ENCODE assay signal across 8 cellular contexts in the genomic region with DNA sequence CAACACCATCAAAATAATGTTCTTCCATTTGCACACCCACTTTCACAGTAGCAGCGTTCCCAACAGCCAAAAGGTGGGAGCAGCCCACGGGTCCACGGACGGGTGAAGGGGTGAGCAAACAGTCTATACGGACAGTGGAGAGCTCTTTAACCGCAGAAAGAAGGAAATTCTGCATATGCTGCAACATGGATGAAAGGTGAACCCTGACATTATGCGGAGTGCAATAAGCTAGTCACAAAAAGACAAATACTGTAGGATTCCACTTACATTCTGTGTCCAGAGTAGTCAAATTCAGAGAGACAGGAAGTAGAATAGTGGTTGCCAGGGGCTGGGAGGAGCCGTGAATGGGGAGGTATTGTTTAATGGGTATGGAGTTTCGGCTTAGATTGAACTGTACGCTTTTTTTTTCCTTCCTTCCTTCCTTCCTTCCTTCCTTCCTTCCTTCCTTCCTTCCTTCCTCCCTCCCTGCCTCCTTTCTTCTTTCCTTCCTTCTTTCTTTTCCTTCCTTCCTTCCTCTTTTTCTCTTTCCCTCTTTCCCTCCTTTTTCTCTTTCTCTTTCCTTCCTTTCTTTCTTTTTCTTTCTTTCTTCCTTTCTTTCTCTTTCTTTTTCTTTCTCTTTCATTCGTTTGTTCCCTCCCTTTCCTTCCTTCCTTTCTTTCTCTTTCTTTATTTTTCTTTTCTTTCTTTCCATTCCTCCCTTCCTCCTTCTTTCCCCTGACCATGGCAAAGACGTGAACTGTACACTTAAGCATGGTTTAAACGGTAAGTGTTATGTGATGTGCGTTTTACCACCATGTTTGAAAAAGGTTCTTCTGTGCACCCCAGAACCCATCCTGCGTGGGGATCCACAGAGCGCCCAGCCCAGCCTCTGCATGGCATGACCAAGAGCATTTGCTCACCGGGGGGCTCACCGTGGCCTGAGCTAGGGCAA. TPM values are rescaled to one million over a fixed set of nuclear protein-coding genes. Genes with fewer than 3 reads are reported as not detected.
DNase-seq lines count a peak whose midpoint lies in the region; ATAC-seq and TF ChIP-seq lines count a peak whose summit lies in the region.

No MANE protein-coding gene starts in this region.

- CTCF ChIA-PET in CD4-positive, alpha-beta memory T cell (lab: Charles Lee; ENCODE audit: partially characterized antibody): interaction anchor here (0.6 to 12.2 kb wide), 17 partner anchors 9 to 393 kb away, joined by 3 to 252 read pairs (median 5); a partner anchor contains a TSS

- H3K9me3 ChIP-seq in CD4-positive, alpha-beta memory T cell (ENCODE audit: control insufficient read depth in 1 of 2, low read length in 2 of 2): no peaks in the 10 kb centered on the region
- no peaks in the 10 kb centered on the region for H3K9me3 ChIP-seq in muscle layer of colon (ENCODE audit: low read length)

- peak overlapping the region; percentile 62 for H3K9ac ChIP-seq in muscle layer of colon (ENCODE audit: low read length)

- H3K4me1 ChIP-seq in CD4-positive, alpha-beta memory T cell (ENCODE audit: insufficient read depth, low read length): peaks cover 22% of the 10 kb centered on the region
- peaks cover 9% of the 10 kb centered on the region for H3K4me1 ChIP-seq in muscle layer of colon (ENCODE audit: insufficient read depth, low read length)

- H3K4me3 Mint-ChIP-seq in CD4-positive, alpha-beta memory T cell: peak overlapping the region; percentile 80 to 93 (median 89)
- H3K4me3 Mint-ChIP-seq in T-helper 2 cell treated with Interferon-gamma antibody and Interleukin-4, amounts not matched to agents 5 μg/mL and 100 μg/mL, for 36 hours: peak overlapping the region; percentile 95

- peaks cover 0 to 2% (median 0%) of the 10 kb centered on the region in 8 donors for H3K9me3 Mint-ChIP-seq in CD4-positive, alpha-beta memory T cell
- H3K9me3 Mint-ChIP-seq in T-helper 2 cell treated with Interferon-gamma antibody and Interleukin-4, amounts not matched to agents 5 μg/mL and 100 μg/mL, for 36 hours: no peaks in the 10 kb centered on the region

- H3K27me3 Mint-ChIP-seq in CD4-positive, alpha-beta memory T cell: no peaks in the 10 kb centered on the region
- no peaks in the 10 kb centered on the region for H3K27me3 Mint-ChIP-seq in T-helper 2 cell treated with Interferon-gamma antibody and Interleukin-4, amounts not matched to agents 5 μg/mL and 100 μg/mL, for 36 hours (ENCODE audit: low read depth)

- no peaks in the 10 kb centered on the region for H3K36me3 Mint-ChIP-seq in CD4-positive, alpha-beta memory T cell
- H3K36me3 Mint-ChIP-seq in T-helper 2 cell treated with Interferon-gamma antibody and Interleukin-4, amounts not matched to agents 5 μg/mL and 100 μg/mL, for 36 hours (ENCODE audit: low read depth): no peaks in the 10 kb centered on the region

- H3K4me3 ChIP-seq in CD4-positive, alpha-beta memory T cell (ENCODE audit: low read length in 2 of 2): peak overlapping the region; percentile 59 to 87
- H3K4me3 ChIP-seq in epithelial cell of esophagus (ENCODE audit: low read length) (peak overlapping the region; percentile 59), muscle layer of colon (ENCODE audit: low read depth in 1 of 2, low read length in 2 of 2) (peak overlapping the region; percentile 90)

- no peaks in the 10 kb centered on the region for H3K27me3 ChIP-seq in CD4-positive, alpha-beta memory T cell (ENCODE audit: insufficient read depth, low read length)
- H3K27me3 ChIP-seq in muscle layer of colon (ENCODE audit: control insufficient read depth in 1 of 2, insufficient read depth in 2 of 2, low read length in 2 of 2): no peaks in the 10 kb centered on the region

- intact Hi-C loops in CD4-positive, alpha-beta memory T cell (cut with micrococcal nuclease): loop anchor here (1.0 to 2.0 kb wide), 2 partner anchors 67 to 169 kb away; a partner anchor contains a TSS

- H3K4me1 Mint-ChIP-seq in CD4-positive, alpha-beta memory T cell: peaks cover 16 to 34% (median 24%) of the 10 kb centered on the region in 4 donors
- H3K4me1 Mint-ChIP-seq in T-helper 2 cell treated with Interferon-gamma antibody and Interleukin-4, amounts not matched to agents 5 μg/mL and 100 μg/mL, for 36 hours (ENCODE audit: low read depth): peaks cover 17% of the 10 kb centered on the region

- POLR2A ChIA-PET in CD4-positive, alpha-beta memory T cell (lab: Charles Lee; ENCODE audit: partially characterized antibody): interaction anchor here (1.0 to 2.9 kb wide), 7 partner anchors 16 to 169 kb away, joined by 3 to 9 read pairs (median 4); a partner anchor contains a TSS

- H3K27ac ChIP-seq in CD4-positive, alpha-beta memory T cell (ENCODE audit: low read depth, low read length): peak overlapping the region; percentile 48
- H3K27ac ChIP-seq in muscle layer of colon (ENCODE audit: low read depth, low read length): peak overlapping the region; percentile 93

- no peak for TF ChIP-seq CTCF in epithelial cell of esophagus (IDR thresholded peaks at IDR 0.05; ENCODE audit: insufficient read depth, low read depth, low read length, missing control alignments)

- peak overlapping the region; percentile 70 to 95 (median 90) for H3K27ac Mint-ChIP-seq in CD4-positive, alpha-beta memory T cell
- H3K27ac Mint-ChIP-seq in T-helper 2 cell treated with Interferon-gamma antibody and Interleukin-4, amounts not matched to agents 5 μg/mL and 100 μg/mL, for 36 hours: peak overlapping the region; percentile 97

- DNase-seq in CD4-positive, alpha-beta memory T cell: peak; percentile 48 to 69 (median 57)
- peak; percentile 54 to 73 for DNase-seq in Kasumi-1 (lab: John Stamatoyannopoulos, UW)
- DNase-seq in T-helper 2 cell treated with Interferon-gamma antibody and Interleukin-4, amounts not matched to agents 5 μg/mL and 100 μg/mL, for 36 hours (ENCODE audit: low spot score): peak; percentile 32
- peak; percentile 74 for DNase-seq in epithelial cell of esophagus (ENCODE audit: low read depth)
- DNase-seq in 8988T: no peak
- no peak for DNase-seq in activated CD4-positive, CD25-positive, alpha-beta regulatory T cell treated with anti-CD3 and anti-CD28 coated beads, Interleukin-2, amount 50 U/mL, for 72 hours

- peak; percentile 1 for ATAC-seq in GM19351 (IDR thresholded peaks at IDR 0.05; ENCODE audit: unreplicated experiment)

- H3K36me3 ChIP-seq in CD4-positive, alpha-beta memory T cell (ENCODE audit: insufficient read depth, low read length): no peaks in the 10 kb centered on the region
- H3K36me3 ChIP-seq in muscle layer of colon (ENCODE audit: insufficient read depth, low read length): no peaks in the 10 kb centered on the region

RNA-seq across cellular contexts. Expression of a gene that starts 15.9 kb away (rescaled TPM):
- 1 to 10 TPM; 1.8 to 2.5 TPM for total RNA-seq in CD4-positive, alpha-beta memory T cell
- polyA plus RNA-seq in CD4-positive, alpha-beta memory T cell: under 1 TPM in 1 of 2 donors, not detected in 1; 0.69 TPM

Comparison
In these comparisons a context has a peak if more than half of its experiments do, and no peak if none do; other contexts are left out.
1. DNase-seq: peak in CD4-positive, alpha-beta memory T cell (5 of 5), Kasumi-1 (2 of 2), T-helper 2 cell treated with Interferon-gamma antibody and Interleukin-4, amounts not matched to agents 5 μg/mL and 100 μg/mL, for 36 hours (single experiment) and epithelial cell of esophagus (single experiment); none in 8988T (single experiment) and activated CD4-positive, CD25-positive, alpha-beta regulatory T cell treated with anti-CD3 and anti-CD28 coated beads, Interleukin-2, amount 50 U/mL, for 72 hours (single experiment).
2. Peak in every context shown above with its lines, with median percentiles within 50 percentile points of each other: H3K4me3 ChIP-seq.